ENCODE assay signal across 20 cellular contexts in genomic region chr19:47135156-47135555, GRCh38. TPM values are rescaled to one million over a fixed set of nuclear protein-coding genes. Genes with fewer than 3 reads are reported as not detected.
DNase-seq lines count a peak whose midpoint lies in the region; ATAC-seq and TF ChIP-seq lines count a peak whose summit lies in the region.
"Had no signal": no experiment of that assay in that cellular context is flagged by ENCODE, and none has a peak within 500 bp of the region (broad histone marks: within the 10 kb centered on the region; RNA-seq: fewer than 3 reads in every experiment).

No MANE protein-coding gene starts in this region.

- POLR2A ChIA-PET in naive thymus-derived CD4-positive, alpha-beta T cell (lab: Charles Lee): interaction anchor here (0.7 kb wide), 1 partner anchor 55 kb away, joined by 3 read pairs; no protein-coding TSS in a partner anchor

- H3K27me3 ChIP-seq in BLaER1 treated with 17β-estradiol and CSF1 and Interleukin-3, amounts not matched to agents 10 nM and 100 nM: no peaks in the 10 kb centered on the region
- H3K27me3 ChIP-seq in GM23338 (ENCODE audit: insufficient read depth): no peaks in the 10 kb centered on the region
- H3K27me3 ChIP-seq in adipocyte (replicated peaks; ENCODE audit: control insufficient read depth, insufficient read depth, low read length): no peaks in the 10 kb centered on the region
- no peaks in the 10 kb centered on the region for H3K27me3 ChIP-seq in naive thymus-derived CD4-positive, alpha-beta T cell (ENCODE audit: control insufficient read depth in 2 of 2, insufficient read depth in 2 of 2, low read length in 2 of 2)
- H3K27me3 ChIP-seq: foreskin keratinocyte had no signal

- H3K4me3 Mint-ChIP-seq in GM23338: no peak overlapping the region
- peak overlapping the region in 7 of 10 donors; percentile 19 to 92 (median 43) for H3K4me3 Mint-ChIP-seq in naive thymus-derived CD4-positive, alpha-beta T cell

- no peak overlapping the region; the same call in 1 of the 2 replicates for H3K27ac Mint-ChIP-seq in GM23338
- H3K27ac Mint-ChIP-seq in naive thymus-derived CD4-positive, alpha-beta T cell: peak overlapping the region in 3 of 9 donors; percentile 12 to 80 (median 36)
- H3K27ac Mint-ChIP-seq: activated CD8-positive, alpha-beta T cell treated with anti-CD3 and anti-CD28 coated beads for 36 hours had no signal

- peaks cover 9% of the 10 kb centered on the region for H3K9me3 Mint-ChIP-seq in GM23338
- H3K9me3 Mint-ChIP-seq in naive thymus-derived CD4-positive, alpha-beta T cell: peaks cover 0 to 7% (median 0%) of the 10 kb centered on the region in 11 donors

- peaks cover 28% of the 10 kb centered on the region for H3K4me1 Mint-ChIP-seq in GM23338
- peaks cover 55 to 81% (median 65%) of the 10 kb centered on the region in 7 donors for H3K4me1 Mint-ChIP-seq in naive thymus-derived CD4-positive, alpha-beta T cell

- TF ChIP-seq CTCF in GM23338 (conservative IDR thresholded peaks at IDR 0.05; ENCODE audit: low read depth in 2 of 2): no peak

- H2AFZ ChIP-seq in GM23338: no peak overlapping the region
- H2AFZ ChIP-seq: parathyroid adenoma had no signal

- H3K4me3 ChIP-seq in BLaER1 treated with 17β-estradiol and CSF1 and Interleukin-3, amounts not matched to agents 10 nM and 100 nM: no peak overlapping the region
- H3K4me3 ChIP-seq in GM23338 (no peak overlapping the region), adipocyte (ENCODE audit: low read length) (no peak overlapping the region)
- no peak overlapping the region for H3K4me3 ChIP-seq in naive thymus-derived CD4-positive, alpha-beta T cell (ENCODE audit: low read length)
- H3K4me3 ChIP-seq: skin epidermis, thoracic aorta had no signal

- DNase-seq in GM23338 (ENCODE audit: low spot score) (no peak), adipocyte (ENCODE audit: low read depth) (no peak), GF-D8 (lab: John Stamatoyannopoulos, UW) (no peak)
- no peak for DNase-seq in naive thymus-derived CD4-positive, alpha-beta T cell
- DNase-seq in stimulated activated CD4-positive, alpha-beta T cell treated with anti-CD3 and anti-CD28 coated beads, Interleukin-4, amount 100 ng/mL, for 24 hours: no peak
- no peak for DNase-seq in activated naive CD4-positive, alpha-beta T cell treated with Interleukin-2 at 50 U/mL for 16 hours
- DNase-seq: activated CD8-positive, alpha-beta T cell treated with anti-CD3 and anti-CD28 coated beads for 36 hours; anterior cingulate cortex; foreskin keratinocyte; GOT3; left colon; NCI-H2227 treated with DMSO at 0.1 percent for 48 hours; stimulated activated CD4-positive, alpha-beta T cell treated with anti-CD3 and anti-CD28 coated beads, Interleukin-4, amount 100 ng/mL, for 4 hours; stimulated activated CD8-positive, alpha-beta memory T cell treated with anti-CD3 and anti-CD28 coated beads, Interleukin-4, amount 100 ng/mL, for 48 hours had no signal

- no peak for ATAC-seq in GM23338
- ATAC-seq in naive thymus-derived CD4-positive, alpha-beta T cell: no peak
- ATAC-seq in GM21576 (IDR thresholded peaks at IDR 0.05; ENCODE audit: unreplicated experiment): no peak
- ATAC-seq: activated CD8-positive, alpha-beta T cell treated with anti-CD3 and anti-CD28 coated beads for 36 hours; foreskin keratinocyte; left colon; Right ventricle myocardium inferior had no signal

- CTCF ChIA-PET in naive thymus-derived CD4-positive, alpha-beta T cell (lab: Charles Lee): interaction anchor here (0.6 to 0.9 kb wide), 2 partner anchors 31 to 56 kb away, joined by 3 to 6 read pairs; no protein-coding TSS in a partner anchor

- H3K4me1 ChIP-seq in BLaER1 treated with 17β-estradiol and CSF1 and Interleukin-3, amounts not matched to agents 10 nM and 100 nM: peaks cover 32 to 51% (median 41%) of the 10 kb centered on the region in 10 experiments
- H3K4me1 ChIP-seq in GM23338 (ENCODE audit: insufficient read depth) (peaks cover 28% of the 10 kb centered on the region), adipocyte (ENCODE audit: control insufficient read depth, insufficient read depth, low read length) (peaks cover 18% of the 10 kb centered on the region)
- H3K4me1 ChIP-seq in naive thymus-derived CD4-positive, alpha-beta T cell (ENCODE audit: control insufficient read depth in 2 of 2, insufficient read depth in 2 of 2, low read length in 2 of 2): peaks cover 11 to 25% of the 10 kb centered on the region in 2 donors
- H3K4me1 ChIP-seq: parathyroid adenoma had no signal

- H3K4me2 ChIP-seq in BLaER1 treated with 17β-estradiol and CSF1 and Interleukin-3, amounts not matched to agents 10 nM and 100 nM: peak overlapping the region in 8 of 11 experiments; percentile 46 to 98 (median 87); a peak in 11 of 22 replicates
- H3K4me2 ChIP-seq in GM23338: peak overlapping the region; percentile 99; the same call in 1 of the 2 replicates

- H3F3A ChIP-seq in GM23338 (replicated peaks; ENCODE audit: low read depth): peaks cover 17% of the 10 kb centered on the region; the same call in 1 of the 2 replicates

- H3K9me3 ChIP-seq in BLaER1 treated with 17β-estradiol and CSF1 and Interleukin-3, amounts not matched to agents 10 nM and 100 nM (replicated peaks in 1 of 11): 0 out of 22 replicates have a peak, but pooled peaks cover 0 to 3% (median 0%) of the 10 kb centered on the region in 11 experiments
- no peaks in the 10 kb centered on the region for H3K9me3 ChIP-seq in adipocyte (ENCODE audit: control insufficient read depth, low read length)
- no peaks in the 10 kb centered on the region for H3K9me3 ChIP-seq in naive thymus-derived CD4-positive, alpha-beta T cell (ENCODE audit: control insufficient read depth in 2 of 3, low read length in 3 of 3)
- H3K9me3 ChIP-seq: thoracic aorta had no signal

- peaks cover 52 to 92% (median 90%) of the 10 kb centered on the region in 11 experiments; a peak in 21 of 22 replicates for H4K20me1 ChIP-seq in BLaER1 treated with 17β-estradiol and CSF1 and Interleukin-3, amounts not matched to agents 10 nM and 100 nM
- peaks cover 81% of the 10 kb centered on the region for H4K20me1 ChIP-seq in GM23338 (replicated peaks; ENCODE audit: insufficient read depth)

- H3K27me3 Mint-ChIP-seq in GM23338 (ENCODE audit: insufficient read depth, low read depth, poor library complexity): peaks cover 24% of the 10 kb centered on the region
- peaks cover 0 to 5% (median 0%) of the 10 kb centered on the region in 5 donors for H3K27me3 Mint-ChIP-seq in naive thymus-derived CD4-positive, alpha-beta T cell

- no peak overlapping the region for H3K27ac ChIP-seq in BLaER1 treated with 17β-estradiol and CSF1 and Interleukin-3, amounts not matched to agents 10 nM and 100 nM
- peak overlapping the region; percentile 70; the same call in 1 of the 2 replicates for H3K27ac ChIP-seq in GM23338 (ENCODE audit: low read depth)
- H3K27ac ChIP-seq in naive thymus-derived CD4-positive, alpha-beta T cell (ENCODE audit: low read depth, low read length): no peak overlapping the region
- H3K27ac ChIP-seq: foreskin keratinocyte, parathyroid adenoma, skin epidermis, thoracic aorta had no signal

- H3K79me2 ChIP-seq in GM23338 (replicated peaks; ENCODE audit: insufficient read depth): peaks cover 94% of the 10 kb centered on the region

- no peaks in the 10 kb centered on the region for H3K9me2 ChIP-seq in GM23338 (ENCODE audit: insufficient read depth)

- H3K36me3 Mint-ChIP-seq in GM23338 (ENCODE audit: low read depth): peaks cover 82% of the 10 kb centered on the region
- peaks cover 3 to 33% (median 7%) of the 10 kb centered on the region in 5 donors for H3K36me3 Mint-ChIP-seq in naive thymus-derived CD4-positive, alpha-beta T cell

- H3K9ac ChIP-seq in BLaER1 treated with 17β-estradiol and CSF1 and Interleukin-3, amounts not matched to agents 10 nM and 100 nM: 0 out of 22 replicates have a peak overlapping the region, but pooled peaks of 3 of the 11 experiments have one; percentile 11 to 41 (median 40)
- peak overlapping the region; percentile 6 for H3K9ac ChIP-seq in adipocyte (ENCODE audit: low read length)
- H3K9ac ChIP-seq: parathyroid adenoma had no signal

- H3K36me3 ChIP-seq in BLaER1 treated with 17β-estradiol and CSF1 and Interleukin-3, amounts not matched to agents 10 nM and 100 nM: peaks cover 12 to 83% (median 74%) of the 10 kb centered on the region in 11 experiments
- H3K36me3 ChIP-seq in GM23338 (ENCODE audit: insufficient read depth): peaks cover 16% of the 10 kb centered on the region; the same call in 1 of the 2 replicates
- peaks cover 3% of the 10 kb centered on the region for H3K36me3 ChIP-seq in adipocyte (ENCODE audit: control insufficient read depth, insufficient read depth, low read length, severe bottlenecking)
- peaks cover 0 to 4% (median 0%) of the 10 kb centered on the region in 3 experiments for H3K36me3 ChIP-seq in naive thymus-derived CD4-positive, alpha-beta T cell (ENCODE audit: control insufficient read depth in 2 of 3, insufficient read depth in 3 of 3, low read length in 3 of 3)
- H3K36me3 ChIP-seq: thoracic aorta had no signal

- intact Hi-C loops in naive thymus-derived CD4-positive, alpha-beta T cell (cut with micrococcal nuclease): no loop called here

TF ChIP-seq in GM23338, 12 proteins besides CTCF, POLR2A, EP300 and RAD21 (continues in another document):
- TF ChIP-seq EZH2phosphoT487 (IDR thresholded peaks at IDR 0.05; ENCODE audit: unreplicated experiment) (no peak), ETS1 (IDR thresholded peaks at IDR 0.05) (no peak), STAT1 (IDR thresholded peaks at IDR 0.05; ENCODE audit: unreplicated experiment) (no peak), EZH2 (IDR thresholded peaks at IDR 0.05; ENCODE audit: low read depth, unreplicated experiment) (no peak), JUNB (IDR thresholded peaks at IDR 0.05; ENCODE audit: unreplicated experiment) (no peak), ZNF114 (CRISPR knock-in tag; IDR thresholded peaks at IDR 0.05) (no peak)

RNA-seq across cellular contexts. Expression of gene SAE1, which starts 4.5 kb away (rescaled TPM):
- total RNA-seq in GM23338 (2014; rRNA removed; shearing (Covaris generic)): 236 and 258 TPM in 2 replicates
- 108 and 115 TPM in 2 replicates for polyA plus RNA-seq in GM23338 (2016; fragmentation: Nextera tagmentation; extraction: Ambion mirVana)
- total RNA-seq in naive thymus-derived CD4-positive, alpha-beta T cell: 100 to 1,000 TPM in 1 of 5 experiments, 10 to 100 TPM in 4; 34.3 to 115 (median 46.4) TPM
- polyA plus RNA-seq in naive thymus-derived CD4-positive, alpha-beta T cell: 100 to 1,000 TPM; 145 to 181 TPM

RNA-seq across cellular contexts. Expression of gene ZC3H4, which starts 21.6 kb away (rescaled TPM):
- 33.8 and 36.9 TPM in 2 replicates for total RNA-seq in GM23338 (2014; rRNA removed; shearing (Covaris generic))
- 26.7 and 29.4 TPM in 2 replicates for polyA plus RNA-seq in GM23338 (2016; fragmentation: Nextera tagmentation; extraction: Ambion mirVana)
- 100 to 1,000 TPM in 1 of 5 experiments, 10 to 100 TPM in 4; 53.6 to 123 (median 73.0) TPM for total RNA-seq in naive thymus-derived CD4-positive, alpha-beta T cell
- polyA plus RNA-seq in naive thymus-derived CD4-positive, alpha-beta T cell: 1 to 10 TPM; 2.0 to 2.3 TPM
